In the genomic region with DNA sequence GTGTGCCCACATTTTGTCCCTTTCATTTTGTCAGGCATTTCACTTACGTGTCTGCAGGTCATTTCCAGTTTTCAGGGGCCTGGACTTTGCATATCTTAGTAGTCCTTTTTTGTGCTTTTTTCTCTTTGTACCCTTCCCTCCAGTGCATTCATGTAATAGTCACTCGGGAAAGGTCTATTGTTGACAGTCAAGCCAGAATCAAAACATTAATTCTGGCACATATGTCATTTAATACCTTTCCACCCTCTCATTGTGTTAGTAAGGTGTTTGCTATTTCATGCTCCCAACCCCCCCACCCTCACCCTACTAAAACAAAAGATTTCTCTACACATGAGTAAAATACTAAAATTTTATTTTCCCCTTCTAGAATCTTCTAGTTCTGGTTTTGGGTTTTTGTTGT, we compare ENCODE assay signal across 21 cellular contexts. TPM values are rescaled to one million over a fixed set of nuclear protein-coding genes. Genes with fewer than 3 reads are reported as not detected.
A peak's percentile ranks its signal among the peaks of the same experiment; 100 is the strongest.
DNase-seq lines count a peak whose midpoint lies in the region; ATAC-seq, FAIRE-seq and TF ChIP-seq lines count a peak whose summit lies in the region.
"Had no signal": no experiment of that assay in that cellular context is flagged by ENCODE, and none has a peak within 500 bp of the region (broad histone marks: within the 10 kb centered on the region; RNA-seq: fewer than 3 reads in every experiment).

No MANE protein-coding gene starts in this region.

- H2BK20ac ChIP-seq in IMR-90 (ENCODE audit: low read depth, low read length): no peak overlapping the region

- H2BK5ac ChIP-seq in IMR-90 (ENCODE audit: low read depth, low read length, poor library complexity, severe bottlenecking): peak overlapping the region; percentile 67

- no peak overlapping the region for H3K56ac ChIP-seq in IMR-90 (ENCODE audit: extremely low read depth, insufficient read depth, low read length)

- H3K9me3 ChIP-seq in IMR-90 (ENCODE audit: control insufficient read depth, insufficient read depth, low read length) (no peaks in the 10 kb centered on the region), astrocyte (ENCODE audit: insufficient read depth, low read depth, low read length) (no peaks in the 10 kb centered on the region)
- H3K9me3 ChIP-seq: Peyer's patch, testis had no signal

- H3K4me2 ChIP-seq in IMR-90 (ENCODE audit: low read depth, low read length) (no peak overlapping the region), astrocyte (ENCODE audit: low read length) (no peak overlapping the region)

- H3K27ac ChIP-seq in IMR-90 (ENCODE audit: insufficient read depth, low read length) (no peak overlapping the region), astrocyte (ENCODE audit: low read depth, low read length) (no peak overlapping the region)
- H3K27ac ChIP-seq: coronary artery, testis, WERI-Rb-1 had no signal

- H3K18ac ChIP-seq in IMR-90 (ENCODE audit: low read depth, low read length): no peak overlapping the region

- no peaks in the 10 kb centered on the region for H3K27me3 Mint-ChIP-seq in T-helper 1 cell treated with Interleukin-12 subunit alpha and Interleukin-12 subunit beta and Interleukin-4 antibody, amounts not matched to agents 30 μg/mL and 1 μg/mL, for 36 hours (ENCODE audit: low read depth)
- H3K27me3 Mint-ChIP-seq in astrocyte (ENCODE audit: low read depth, unreplicated experiment) (no peaks in the 10 kb centered on the region), osteocyte (ENCODE audit: unreplicated experiment) (no peaks in the 10 kb centered on the region)

- H3K27ac Mint-ChIP-seq in T-helper 1 cell treated with Interleukin-12 subunit alpha and Interleukin-12 subunit beta and Interleukin-4 antibody, amounts not matched to agents 30 μg/mL and 1 μg/mL, for 36 hours: peak overlapping the region; percentile 21
- H3K27ac Mint-ChIP-seq in astrocyte (ENCODE audit: unreplicated experiment) (peak overlapping the region; percentile 77), osteocyte (ENCODE audit: unreplicated experiment) (peak overlapping the region; percentile 19)

- H4K8ac ChIP-seq in IMR-90 (ENCODE audit: low read depth in 2 of 2, low read length in 2 of 2): peak overlapping the region in 1 of 2 experiments; percentile 81; a peak in 1 of 4 replicates

- H4K91ac ChIP-seq in IMR-90 (ENCODE audit: insufficient read depth, low read depth, low read length): no peak overlapping the region

- no peak for DNase-seq in T-helper 1 cell
- DNase-seq in IMR-90: no peak
- no peak for DNase-seq in astrocyte (ENCODE audit: low read depth)
- no peak for DNase-seq in osteocyte (ENCODE audit: extremely low spot score, unreplicated experiment)
- no peak for DNase-seq in NOMO-1 treated with dmso at 0.1 percent for 144 hours (lab: John Stamatoyannopoulos, UW; ENCODE audit: unreplicated experiment)
- DNase-seq: activated CD8-positive, alpha-beta memory T cell treated with anti-CD3 and anti-CD28 coated beads, Interleukin-2, amount 50 U/mL, for 48 hours; erythroblast; H9; MV-4-11; NCI-H2107; NCI-H748 treated with DMSO at 0.1 percent for 48 hours; Peyer's patch; testis; WERI-Rb-1 had no signal

- H4K20me1 ChIP-seq in IMR-90 (ENCODE audit: insufficient read depth, low read length) (peaks cover 3% of the 10 kb centered on the region; the same call in 1 of the 2 replicates), astrocyte (ENCODE audit: insufficient read depth, low read length) (no peaks in the 10 kb centered on the region)

- no TSS peak for BruUV-seq in IMR-90 (replicated peaks; lab: Mats Ljungman, UMichigan)

- no peak overlapping the region for H2BK15ac ChIP-seq in IMR-90 (ENCODE audit: low read depth, low read length)

- no peak overlapping the region for H3K23ac ChIP-seq in IMR-90 (ENCODE audit: low read depth, low read length)

- intact Hi-C loops in IMR-90 (cut with micrococcal nuclease): no loop called here

- CTCF ChIA-PET in IMR-90 (lab: Yijun Ruan, JAX): no interaction called here

- H3K9me1 ChIP-seq in IMR-90 (ENCODE audit: insufficient read depth, low read length): peaks cover 17% of the 10 kb centered on the region

- peaks cover 36% of the 10 kb centered on the region for H3K36me3 Mint-ChIP-seq in T-helper 1 cell treated with Interleukin-12 subunit alpha and Interleukin-12 subunit beta and Interleukin-4 antibody, amounts not matched to agents 30 μg/mL and 1 μg/mL, for 36 hours (ENCODE audit: low read depth)
- H3K36me3 Mint-ChIP-seq in astrocyte (ENCODE audit: low read depth, unreplicated experiment) (peaks cover 19% of the 10 kb centered on the region), osteocyte (ENCODE audit: unreplicated experiment) (peaks cover 36% of the 10 kb centered on the region)

- no peak for TF ChIP-seq RAD21 in IMR-90 (IDR thresholded peaks at IDR 0.05; ENCODE audit: low read length)

- no peaks in the 10 kb centered on the region for H3K27me3 ChIP-seq in IMR-90 (ENCODE audit: control insufficient read depth, insufficient read depth, low read length)
- no peaks in the 10 kb centered on the region for H3K27me3 ChIP-seq in astrocyte (ENCODE audit: insufficient read depth, low read length)
- H3K27me3 ChIP-seq: Peyer's patch, testis had no signal

- H3K4me3 Mint-ChIP-seq in T-helper 1 cell treated with Interleukin-12 subunit alpha and Interleukin-12 subunit beta and Interleukin-4 antibody, amounts not matched to agents 30 μg/mL and 1 μg/mL, for 36 hours: peak overlapping the region; percentile 11
- H3K4me3 Mint-ChIP-seq in astrocyte (ENCODE audit: unreplicated experiment): no peak overlapping the region
- H3K4me3 Mint-ChIP-seq in osteocyte (ENCODE audit: unreplicated experiment): no peak overlapping the region
- H3K4me3 Mint-ChIP-seq: H9, neural crest cell had no signal

- peaks cover 16 to 35% of the 10 kb centered on the region in 2 experiments for H3K79me1 ChIP-seq in IMR-90 (ENCODE audit: low read depth in 1 of 2, low read length in 2 of 2)

- no peaks in the 10 kb centered on the region for H3K79me2 ChIP-seq in astrocyte (ENCODE audit: insufficient read depth, low read length)

- peak overlapping the region; percentile 60; the same call in 1 of the 2 replicates for H3K14ac ChIP-seq in IMR-90 (replicated peaks; ENCODE audit: low read depth, low read length)

- H2AK5ac ChIP-seq in IMR-90 (ENCODE audit: low read depth, low read length): peak overlapping the region; percentile 8; the same call in 1 of the 2 replicates

- H3K4ac ChIP-seq in IMR-90 (ENCODE audit: low read depth, low read length): no peak overlapping the region

- in situ Hi-C loops in IMR-90 (cut with MboI; ENCODE audit: low sequenced_read_pairs): no loop called here

- H3K36me3 ChIP-seq in IMR-90 (ENCODE audit: control insufficient read depth, insufficient read depth, low read length): peaks cover 22% of the 10 kb centered on the region
- H3K36me3 ChIP-seq in astrocyte (ENCODE audit: insufficient read depth, low read length): peaks cover 7% of the 10 kb centered on the region

- peaks cover 25% of the 10 kb centered on the region for H3K4me1 Mint-ChIP-seq in T-helper 1 cell treated with Interleukin-12 subunit alpha and Interleukin-12 subunit beta and Interleukin-4 antibody, amounts not matched to agents 30 μg/mL and 1 μg/mL, for 36 hours (ENCODE audit: low read depth)
- H3K4me1 Mint-ChIP-seq in astrocyte (ENCODE audit: low read depth, unreplicated experiment) (peaks cover 44% of the 10 kb centered on the region), osteocyte (ENCODE audit: unreplicated experiment) (peaks cover 45% of the 10 kb centered on the region)
- H3K4me1 Mint-ChIP-seq: neural crest cell had no signal

- dilution Hi-C loops in IMR-90 (cut with HindIII; ENCODE audit: low sequenced_read_pairs, unreplicated experiment): no loop called here

- 86% methylated on average over 1 of the region's 2 CpGs; no CpG with 5 or more reads in 1 of the 2 experiments for WGBS in IMR-90 (ENCODE audit: extremely low coverage in 2 of 2, insufficient read length in 1 of 2), 2 experiments

- H3K4me3 ChIP-seq in IMR-90 (ENCODE audit: insufficient read depth, low read depth, low read length): no peak overlapping the region
- no peak overlapping the region for H3K4me3 ChIP-seq in astrocyte (ENCODE audit: insufficient read depth, low read depth, low read length)
- H3K4me3 ChIP-seq: coronary artery, Peyer's patch, testis had no signal

- H2BK120ac ChIP-seq in IMR-90 (ENCODE audit: low read depth, low read length): 0 out of 2 replicates have a peak overlapping the region, but pooled peaks have one; percentile 20

- no peak for FAIRE-seq in astrocyte (lab: Jason Lieb, UNC)
- FAIRE-seq: A204.1, HepG2 had no signal

- H3K9me3 Mint-ChIP-seq in T-helper 1 cell treated with Interleukin-12 subunit alpha and Interleukin-12 subunit beta and Interleukin-4 antibody, amounts not matched to agents 30 μg/mL and 1 μg/mL, for 36 hours: peaks cover 7% of the 10 kb centered on the region
- H3K9me3 Mint-ChIP-seq in astrocyte (ENCODE audit: unreplicated experiment) (no peaks in the 10 kb centered on the region), osteocyte (ENCODE audit: unreplicated experiment) (no peaks in the 10 kb centered on the region)
- H3K9me3 Mint-ChIP-seq: H9 had no signal

- H4K5ac ChIP-seq in IMR-90 (ENCODE audit: low read depth, low read length): no peak overlapping the region; the same call in 1 of the 2 replicates

- H3K9ac ChIP-seq in IMR-90 (ENCODE audit: low read depth, low read length) (no peak overlapping the region; the same call in 1 of the 2 replicates), astrocyte (ENCODE audit: low read length) (no peak overlapping the region)

- POLR2A ChIA-PET in IMR-90 (lab: Charles Lee; ENCODE audit: unreplicated experiment): no interaction called here

- TF ChIP-seq CTCF in IMR-90 (conservative IDR thresholded peaks at IDR 0.05; ENCODE audit: low read depth, low read length) (no peak), astrocyte (IDR thresholded peaks at IDR 0.05; ENCODE audit: insufficient read depth, low read depth, low read length) (no peak), osteocyte (IDR thresholded peaks at IDR 0.05) (no peak)

- no peak overlapping the region for H2AK9ac ChIP-seq in IMR-90 (replicated peaks; ENCODE audit: low read depth, low read length, poor library complexity)

- H2AFZ ChIP-seq in IMR-90 (replicated peaks; ENCODE audit: low read length, poor library complexity) (no peak overlapping the region), astrocyte (ENCODE audit: low read depth, low read length) (no peak overlapping the region)

- no peak for ATAC-seq in IMR-90 (ENCODE audit: low read depth)
- ATAC-seq in HG03342 (IDR thresholded peaks at IDR 0.05; ENCODE audit: unreplicated experiment): no peak
- ATAC-seq in HG02973 (IDR thresholded peaks at IDR 0.05; ENCODE audit: unreplicated experiment): no peak
- ATAC-seq: HepG2 had no signal

- H3K4me1 ChIP-seq in IMR-90 (ENCODE audit: control insufficient read depth, insufficient read depth, low read length) (peaks cover 3% of the 10 kb centered on the region; the same call in 1 of the 2 replicates), astrocyte (ENCODE audit: insufficient read depth, low read length) (peaks cover 9% of the 10 kb centered on the region)

- TF ChIP-seq POLR2A in IMR-90 (IDR thresholded peaks at IDR 0.05; ENCODE audit: low read depth, low read length): no peak

TF ChIP-seq in IMR-90, 13 proteins besides CTCF, POLR2A, EP300 and RAD21 (continues in another document):
- no peak for TF ChIP-seq NFE2L2 (IDR thresholded peaks at IDR 0.05; ENCODE audit: low read depth, low read length)

RNA-seq across cellular contexts. Expression of gene UGCG, which starts 42.7 kb away (rescaled TPM):
- 104 and 234 TPM in 2 replicates for total RNA-seq in IMR-90 (2012; rRNA removed)
- 70.8 and 84.2 TPM in 2 replicates for polyA plus RNA-seq in IMR-90 (2012; rRNA removed)
- 24.9 and 26.2 TPM in 2 replicates for polyA plus RNA-seq in IMR-90 (2012; cell fraction: cytosol; rRNA removed)
- 14.6 and 101 TPM in 2 replicates for polyA plus RNA-seq in IMR-90 (2012; cell fraction: nucleus; rRNA removed; ENCODE audit: low replicate concordance)
- 130 and 166 TPM in 2 replicates for total RNA-seq in astrocyte
- total RNA-seq in osteocyte: 70.4 and 79.2 TPM in 2 replicates

Comparison
In these comparisons a context has a peak if more than half of its experiments do, and no peak if none do; other contexts are left out.
1. H3K27ac Mint-ChIP-seq: peak in every context shown above with its lines; median percentile 77 in astrocyte; 21 in T-helper 1 cell treated with Interleukin-12 subunit alpha and Interleukin-12 subunit beta and Interleukin-4 antibody, amounts not matched to agents 30 μg/mL and 1 μg/mL, for 36 hours; 19 in osteocyte.